In genomic region chr4:156906325-156906724, GRCh38 we compare ENCODE assay signal across 17 cellular contexts.
"Had no signal": no experiment of that assay in that cellular context is flagged by ENCODE, and none has a peak within 500 bp of the region (broad histone marks: within the 10 kb centered on the region; RNA-seq: fewer than 3 reads in every experiment).

No MANE protein-coding gene starts in this region.

- H3K36me3 Mint-ChIP-seq: memory B cell; stimulated activated naive B cell treated with anti-CD40 and anti-IgM and Interleukin-4, amounts not matched to agents 10 μg/mL and 1 μg/mL and 100 μg/mL, for 72 hours; type B pancreatic cell had no signal

- H3K27me3 Mint-ChIP-seq: activated CD4-positive, alpha-beta memory T cell treated with anti-CD3 and anti-CD28 coated beads, Interleukin-2, amount 10 ng/mL, durations not matched to agents 7 days and 5 days; memory B cell; stimulated activated naive B cell treated with anti-CD40 and anti-IgM and Interleukin-4, amounts not matched to agents 10 μg/mL and 1 μg/mL and 100 μg/mL, for 72 hours; type B pancreatic cell had no signal

- H3K9me3 Mint-ChIP-seq: activated CD4-positive, alpha-beta memory T cell treated with anti-CD3 and anti-CD28 coated beads, Interleukin-2, amount 10 ng/mL, durations not matched to agents 7 days and 5 days; activated T-helper 1 cell treated with anti-CD3 and anti-CD28 coated beads, Interleukin-12 subunit alpha, Interleukin-12 subunit beta, Interleukin-2, Interleukin-4 antibody, amounts not matched to agents 30 ng/mL and 10 ng/mL and 1 ng/mL, durations not matched to agents 14 hours and 24 hours and 36 hours; nephron; stimulated activated naive B cell treated with anti-CD40 and anti-IgM and Interleukin-4, amounts not matched to agents 10 μg/mL and 1 μg/mL and 100 μg/mL, for 72 hours had no signal

- H3K27ac Mint-ChIP-seq: activated CD4-positive, alpha-beta memory T cell treated with anti-CD3 and anti-CD28 coated beads, Interleukin-2, amount 10 ng/mL, durations not matched to agents 7 days and 5 days; activated T-helper 1 cell treated with anti-CD3 and anti-CD28 coated beads, Interleukin-12 subunit alpha, Interleukin-12 subunit beta, Interleukin-2, Interleukin-4 antibody, amounts not matched to agents 30 ng/mL and 10 ng/mL and 1 ng/mL, durations not matched to agents 14 hours and 24 hours and 36 hours; memory B cell; nephron; stimulated activated naive B cell treated with anti-CD40 and anti-IgM and Interleukin-4, amounts not matched to agents 10 μg/mL and 1 μg/mL and 100 μg/mL, for 72 hours; type B pancreatic cell had no signal

- H3K4me1 Mint-ChIP-seq: activated CD4-positive, alpha-beta memory T cell treated with anti-CD3 and anti-CD28 coated beads, Interleukin-2, amount 10 ng/mL, durations not matched to agents 7 days and 5 days; memory B cell; stimulated activated naive B cell treated with anti-CD40 and anti-IgM and Interleukin-4, amounts not matched to agents 10 μg/mL and 1 μg/mL and 100 μg/mL, for 72 hours had no signal

- H3K4me3 Mint-ChIP-seq: activated CD4-positive, alpha-beta memory T cell treated with anti-CD3 and anti-CD28 coated beads, Interleukin-2, amount 10 ng/mL, durations not matched to agents 7 days and 5 days; activated T-helper 1 cell treated with anti-CD3 and anti-CD28 coated beads, Interleukin-12 subunit alpha, Interleukin-12 subunit beta, Interleukin-2, Interleukin-4 antibody, amounts not matched to agents 30 ng/mL and 10 ng/mL and 1 ng/mL, durations not matched to agents 14 hours and 24 hours and 36 hours; memory B cell; nephron; stimulated activated naive B cell treated with anti-CD40 and anti-IgM and Interleukin-4, amounts not matched to agents 10 μg/mL and 1 μg/mL and 100 μg/mL, for 72 hours; type B pancreatic cell had no signal

- DNase-seq: activated CD4-positive, alpha-beta memory T cell treated with anti-CD3 and anti-CD28 coated beads, Interleukin-2, amount 10 ng/mL, durations not matched to agents 7 days and 5 days; activated naive CD4-positive, alpha-beta T cell; aorta; esophagus squamous epithelium; foreskin fibroblast; head of caudate nucleus; left lung; occipital lobe; sigmoid colon; stimulated activated CD4-positive, alpha-beta T cell treated with anti-CD3 and anti-CD28 coated beads, Interleukin-2, amount 100 ng/mL, for 24 hours; stimulated activated naive B cell treated with anti-CD40 and anti-IgM and Interleukin-4, amounts not matched to agents 10 μg/mL and 1 μg/mL and 100 μg/mL, for 72 hours; substantia nigra; T-helper 9 cell had no signal
